1 cellular context compared by ENCODE assay signal in the genomic region with DNA sequence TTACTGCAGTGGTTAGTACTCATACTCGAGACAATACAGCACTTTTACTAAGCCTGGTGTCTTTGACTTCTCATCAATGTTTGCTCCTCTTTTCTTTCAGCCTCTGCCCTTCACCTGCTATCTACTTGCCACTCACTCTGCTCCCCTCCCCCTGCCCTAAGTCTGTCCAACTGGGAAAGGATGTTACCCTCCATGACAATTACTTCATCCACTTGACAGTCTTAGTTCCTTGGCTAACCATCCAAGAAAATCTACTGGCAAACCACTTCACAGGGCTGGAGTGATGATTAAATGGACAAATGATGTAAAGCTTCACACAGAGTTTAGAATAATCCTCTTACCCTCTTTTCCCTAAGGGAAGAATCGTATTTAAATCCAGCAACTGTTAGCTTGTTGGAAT.
TF ChIP-seq lines count a peak whose summit lies in the region.

No MANE protein-coding gene starts in this region.

TF ChIP-seq in K562, 482 proteins besides CTCF, POLR2A, EP300 and RAD21 (continued from another document):
- TF ChIP-seq, protein P1, sequence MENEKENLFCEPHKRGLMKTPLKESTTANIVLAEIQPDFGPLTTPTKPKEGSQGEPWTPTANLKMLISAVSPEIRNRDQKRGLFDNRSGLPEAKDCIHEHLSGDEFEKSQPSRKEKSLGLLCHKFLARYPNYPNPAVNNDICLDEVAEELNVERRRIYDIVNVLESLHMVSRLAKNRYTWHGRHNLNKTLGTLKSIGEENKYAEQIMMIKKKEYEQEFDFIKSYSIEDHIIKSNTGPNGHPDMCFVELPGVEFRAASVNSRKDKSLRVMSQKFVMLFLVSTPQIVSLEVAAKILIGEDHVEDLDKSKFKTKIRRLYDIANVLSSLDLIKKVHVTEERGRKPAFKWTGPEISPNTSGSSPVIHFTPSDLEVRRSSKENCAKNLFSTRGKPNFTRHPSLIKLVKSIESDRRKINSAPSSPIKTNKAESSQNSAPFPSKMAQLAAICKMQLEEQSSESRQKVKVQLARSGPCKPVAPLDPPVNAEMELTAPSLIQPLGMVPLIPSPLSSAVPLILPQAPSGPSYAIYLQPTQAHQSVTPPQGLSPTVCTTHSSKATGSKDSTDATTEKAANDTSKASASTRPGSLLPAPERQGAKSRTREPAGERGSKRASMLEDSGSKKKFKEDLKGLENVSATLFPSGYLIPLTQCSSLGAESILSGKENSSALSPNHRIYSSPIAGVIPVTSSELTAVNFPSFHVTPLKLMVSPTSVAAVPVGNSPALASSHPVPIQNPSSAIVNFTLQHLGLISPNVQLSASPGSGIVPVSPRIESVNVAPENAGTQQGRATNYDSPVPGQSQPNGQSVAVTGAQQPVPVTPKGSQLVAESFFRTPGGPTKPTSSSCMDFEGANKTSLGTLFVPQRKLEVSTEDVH (IDR thresholded peaks at IDR 0.05; ENCODE audit: low read depth, partially characterized antibody), result no peak
- TF ChIP-seq KLF13 (tag; IDR thresholded peaks at IDR 0.05; ENCODE audit: borderline replicate concordance, low read depth), result no peak
- no peak for TF ChIP-seq MXI1 (IDR thresholded peaks at IDR 0.05; ENCODE audit: low read depth, low read length)
- no peak for TF ChIP-seq ATF3 (IDR thresholded peaks at IDR 0.05)
- no peak for TF ChIP-seq ATF3 (CRISPR knock-in tag; conservative IDR thresholded peaks at IDR 0.05)
- no peak for TF ChIP-seq DPF2 (IDR thresholded peaks at IDR 0.05)
- no peak for TF ChIP-seq JUN (IDR thresholded peaks at IDR 0.05; ENCODE audit: borderline replicate concordance, low read depth, low read length)
- no peak for TF ChIP-seq JUN (CRISPR knock-in tag; IDR thresholded peaks at IDR 0.05; ENCODE audit: borderline replicate concordance)
- no peak for TF ChIP-seq TAF1 (IDR thresholded peaks at IDR 0.05; ENCODE audit: control insufficient read depth, extremely low read depth, insufficient read depth, low read length, severe bottlenecking)
- TF ChIP-seq ZNF3 (CRISPR knock-in tag; IDR thresholded peaks at IDR 0.05), result no peak
- TF ChIP-seq ZNF717 (CRISPR knock-in tag; IDR thresholded peaks at IDR 0.05), result no peak
- TF ChIP-seq SMARCE1 (IDR thresholded peaks at IDR 0.05), result no peak
